In the genomic region with DNA sequence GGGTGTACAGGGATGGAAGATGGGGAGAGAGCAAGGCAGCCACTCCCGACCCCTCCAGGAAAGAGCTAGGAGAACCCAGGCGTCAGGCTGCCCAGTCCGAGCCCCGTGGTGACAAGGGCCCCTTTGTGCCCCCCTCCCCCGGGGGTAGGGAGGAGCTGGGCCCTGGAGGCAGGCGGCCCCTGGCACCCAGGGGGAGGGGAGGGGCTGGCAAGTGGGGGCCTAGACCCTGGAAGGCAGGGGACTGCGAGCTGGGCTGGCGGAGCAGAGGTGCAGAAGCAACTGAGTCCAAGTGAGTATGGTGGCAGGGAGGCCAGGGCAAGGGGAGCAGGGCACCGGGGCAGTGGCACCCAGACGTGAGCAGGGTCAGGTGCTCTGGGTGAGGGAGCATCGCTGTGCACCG, we compare ENCODE assay signal across 16 cellular contexts.
DNase-seq lines count a peak whose midpoint lies in the region; ATAC-seq lines count a peak whose summit lies in the region.
"Had no signal": no experiment of that assay in that cellular context is flagged by ENCODE, and none has a peak within 500 bp of the region (broad histone marks: within the 10 kb centered on the region; RNA-seq: fewer than 3 reads in every experiment).

TSS of gene MAG (plus strand) at position 246 of the 400 bp plus-strand sequence. CDS start 3,248 bp downstream, outside the sequence.

- H3K27ac ChIP-seq in BLaER1 = no peak within 1 kb of the TSS
- H3K27ac ChIP-seq in angular gyrus (ENCODE audit: low read depth, low read length) = peak within 1 kb of the TSS; percentile 99
- peak within 1 kb of the TSS; percentile 100 for H3K27ac ChIP-seq in layer of hippocampus (ENCODE audit: low read depth, low read length)
- H3K27ac ChIP-seq: left lung had no signal

- peaks cover 77% of the 10 kb centered on the region for H3K4me1 ChIP-seq in BLaER1

- no peaks in the 10 kb centered on the region for H3K27me3 ChIP-seq in BLaER1
- H3K27me3 ChIP-seq in layer of hippocampus (ENCODE audit: control insufficient read depth, insufficient read depth, low read length) = no peaks in the 10 kb centered on the region

- DNase-seq in pons (ENCODE audit: low spot score) = peak; percentile 95
- no peak for DNase-seq in stimulated activated CD4-positive, alpha-beta T cell treated with anti-CD3 and anti-CD28 coated beads, Interleukin-4, amount 100 ng/mL, for 1 hour
- DNase-seq in NCI-H1105 treated with DMSO at 0.1 percent for 48 hours (lab: John Stamatoyannopoulos, UW) = no peak
- DNase-seq: activated CD4-positive, alpha-beta memory T cell treated with anti-CD3 and anti-CD28 coated beads for 36 hours; activated CD4-positive, CD25-positive, alpha-beta regulatory T cell; activated gamma-delta T cell treated with Interleukin-2 at 50 U/mL for 16 hours; KG1; left lung; NCI-H2171 treated with DMSO at 0.1 percent for 48 hours; NCI-H526 treated with DMSO at 0.1 percent for 48 hours; T-helper 9 cell had no signal

- H3K36me3 ChIP-seq in BLaER1 = no peaks in the 10 kb centered on the region
- H3K36me3 ChIP-seq: left lung had no signal

- peak within 1 kb of the TSS; percentile 77 for H3K4me2 ChIP-seq in BLaER1

- no peak for ATAC-seq in GM19455 (IDR thresholded peaks at IDR 0.05; ENCODE audit: unreplicated experiment)
- no peak for ATAC-seq in HG02970 (IDR thresholded peaks at IDR 0.05; ENCODE audit: low FRiP score, unreplicated experiment)
- ATAC-seq: left lung had no signal

- no peaks in the 10 kb centered on the region for H4K20me1 ChIP-seq in BLaER1

- no peak within 1 kb of the TSS for H3K4me3 ChIP-seq in BLaER1
- H3K4me3 ChIP-seq: left lung had no signal

- no peak within 1 kb of the TSS for H3K9ac ChIP-seq in BLaER1

- H3K9me3 ChIP-seq in BLaER1 = no peaks in the 10 kb centered on the region
- H3K9me3 ChIP-seq: left lung had no signal
